Comparison of ENCODE assay signal across 10 cellular contexts in genomic region chr3:194312743-194313281, GRCh38. TPM values are rescaled to one million over a fixed set of nuclear protein-coding genes. Genes with fewer than 3 reads are reported as not detected.
A peak's percentile ranks its signal among the peaks of the same experiment; 100 is the strongest.
DNase-seq lines count a peak whose midpoint lies in the region; ATAC-seq and TF ChIP-seq lines count a peak whose summit lies in the region.
"Had no signal": no experiment of that assay in that cellular context is flagged by ENCODE, and none has a peak within 500 bp of the region (broad histone marks: within the 10 kb centered on the region; RNA-seq: fewer than 3 reads in every experiment).

No MANE protein-coding gene starts in this region.

- H3K27me3 ChIP-seq in upper lobe of right lung = no peaks in the 10 kb centered on the region

- H3K4me3 Mint-ChIP-seq in T-helper 1 cell treated with Interleukin-12 subunit alpha and Interleukin-12 subunit beta and Interleukin-4 antibody, amounts not matched to agents 30 μg/mL and 1 μg/mL, for 36 hours = peak overlapping the region; percentile 64

- peaks cover 66% of the 10 kb centered on the region for H3K4me1 Mint-ChIP-seq in T-helper 1 cell treated with Interleukin-12 subunit alpha and Interleukin-12 subunit beta and Interleukin-4 antibody, amounts not matched to agents 30 μg/mL and 1 μg/mL, for 36 hours (ENCODE audit: low read depth)

- ATAC-seq in left colon = peak; percentile 11
- ATAC-seq in upper lobe of right lung = no peak

- peaks cover 7% of the 10 kb centered on the region for H3K27me3 Mint-ChIP-seq in T-helper 1 cell treated with Interleukin-12 subunit alpha and Interleukin-12 subunit beta and Interleukin-4 antibody, amounts not matched to agents 30 μg/mL and 1 μg/mL, for 36 hours (ENCODE audit: low read depth)

- H3K4me3 ChIP-seq in upper lobe of right lung = no peak overlapping the region
- H3K4me3 ChIP-seq: heart right ventricle had no signal

- peaks cover 8% of the 10 kb centered on the region for H3K36me3 Mint-ChIP-seq in T-helper 1 cell treated with Interleukin-12 subunit alpha and Interleukin-12 subunit beta and Interleukin-4 antibody, amounts not matched to agents 30 μg/mL and 1 μg/mL, for 36 hours (ENCODE audit: low read depth)

- H3K4me1 ChIP-seq in upper lobe of right lung = peaks cover 26% of the 10 kb centered on the region

- DNase-seq in T-helper 1 cell (no peak), amniotic epithelial cell (ENCODE audit: low read depth) (peak; percentile 99), left colon (peak; percentile 47 to 81), upper lobe of right lung (peak; percentile 64), HuH-7 (ENCODE audit: low spot score) (no peak), activated T-cell treated with anti-CD3 and anti-CD28 coated beads for 4 hours (no peak)
- DNase-seq in effector CD8-positive, alpha-beta T cell (lab: John Stamatoyannopoulos, UW) = no peak

- no peak for TF ChIP-seq CTCF in upper lobe of right lung (IDR thresholded peaks at IDR 0.05)

- no peaks in the 10 kb centered on the region for H3K36me3 ChIP-seq in upper lobe of right lung
- H3K36me3 ChIP-seq: heart right ventricle had no signal

- no peaks in the 10 kb centered on the region for H3K9me3 ChIP-seq in upper lobe of right lung
- H3K9me3 ChIP-seq: heart right ventricle had no signal

- H3K9me3 Mint-ChIP-seq in T-helper 1 cell treated with Interleukin-12 subunit alpha and Interleukin-12 subunit beta and Interleukin-4 antibody, amounts not matched to agents 30 μg/mL and 1 μg/mL, for 36 hours = peaks cover 5% of the 10 kb centered on the region

- intact Hi-C loops in left colon (cut with DNase I, micrococcal nuclease) (loop anchor here in 1 of 2 donors (10.0 kb wide), 1 partner anchor 178 kb away; the partner anchor contains the start of gene HES1), upper lobe of right lung (cut with DNase I) (loop anchor here (10.0 kb wide), 1 partner anchor 178 kb away; the partner anchor contains the start of gene HES1)

- peak overlapping the region; percentile 22 for H3K27ac Mint-ChIP-seq in T-helper 1 cell treated with Interleukin-12 subunit alpha and Interleukin-12 subunit beta and Interleukin-4 antibody, amounts not matched to agents 30 μg/mL and 1 μg/mL, for 36 hours

- no peak overlapping the region for H3K27ac ChIP-seq in upper lobe of right lung

RNA-seq across cellular contexts. Expression of gene CPN2, which starts 38.3 kb away (rescaled TPM):
- total RNA-seq in left colon (not detected), upper lobe of right lung (not detected)
- total RNA-seq: activated CD8-positive, alpha-beta memory T cell treated with anti-CD3 and anti-CD28 coated beads for 36 hours had no signal

RNA-seq across cellular contexts. Expression of gene LRRC15, which starts 56.7 kb away (rescaled TPM):
- total RNA-seq in left colon (under 1 TPM; 0.31 to 0.59 TPM), upper lobe of right lung (1.1 TPM)
- total RNA-seq: activated CD8-positive, alpha-beta memory T cell treated with anti-CD3 and anti-CD28 coated beads for 36 hours had no signal

Comparison
In these comparisons a context has a peak if more than half of its experiments do, and no peak if none do; other contexts are left out.
1. DNase-seq: peak in amniotic epithelial cell (single experiment), left colon (2 of 2) and upper lobe of right lung (single experiment); none in T-helper 1 cell (0 of 5), effector CD8-positive, alpha-beta T cell (single experiment), HuH-7 (single experiment) and activated T-cell treated with anti-CD3 and anti-CD28 coated beads for 4 hours (single experiment).